In the genomic region with DNA sequence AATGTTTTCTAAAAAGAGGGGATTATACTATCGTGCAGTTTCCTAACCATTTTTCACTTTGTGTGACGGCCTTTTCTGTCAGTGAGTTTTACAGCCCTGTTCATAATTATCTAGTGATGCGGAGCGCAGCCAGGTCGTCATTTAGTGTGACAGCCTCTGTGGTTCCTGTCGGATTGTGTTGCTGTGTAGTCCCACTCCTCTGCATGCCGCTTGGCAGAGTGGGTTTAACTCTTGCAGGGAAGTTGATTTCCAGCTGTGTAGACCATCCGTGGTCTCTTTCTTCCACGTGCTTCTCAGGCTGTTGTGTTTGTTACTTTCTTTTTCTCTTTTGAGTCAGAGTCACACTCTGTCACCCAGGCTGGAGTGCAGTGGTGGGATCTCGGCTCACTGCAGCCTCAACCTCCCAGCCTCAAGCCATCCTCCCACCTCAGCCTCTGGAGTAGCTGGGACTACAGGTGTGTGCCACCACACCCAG, we compare ENCODE assay signal across 8 cellular contexts. TPM values are rescaled to one million over a fixed set of nuclear protein-coding genes. Genes with fewer than 3 reads are reported as not detected.
DNase-seq lines count a peak whose midpoint lies in the region; ATAC-seq, FAIRE-seq and TF ChIP-seq lines count a peak whose summit lies in the region.

No MANE protein-coding gene starts in this region.

- H3K9ac ChIP-seq in astrocyte (ENCODE audit: low read length): no peak overlapping the region

- ATAC-seq in HG02981 (IDR thresholded peaks at IDR 0.05; ENCODE audit: unreplicated experiment): peak; percentile 52
- peak; percentile 89 for ATAC-seq in stimulated activated effector memory CD8-positive, alpha-beta T cell treated with anti-CD3 and anti-CD28 coated beads, Interleukin-12 subunit alpha, Interleukin-12 subunit beta, amount 100 ng/mL, for 72 hours

- no peaks in the 10 kb centered on the region for H3K4me1 ChIP-seq in astrocyte (ENCODE audit: insufficient read depth, low read length)

- H3K4me2 ChIP-seq in astrocyte (ENCODE audit: low read length): peak overlapping the region; percentile 75

- no peaks in the 10 kb centered on the region for H3K9me3 ChIP-seq in astrocyte (ENCODE audit: insufficient read depth, low read depth, low read length)

- no peak overlapping the region for H3K27ac Mint-ChIP-seq in astrocyte (ENCODE audit: unreplicated experiment)
- H3K27ac Mint-ChIP-seq in stimulated activated effector memory CD8-positive, alpha-beta T cell treated with anti-CD3 and anti-CD28 coated beads, Interleukin-12 subunit alpha, Interleukin-12 subunit beta, amount 100 ng/mL, for 72 hours: peak overlapping the region; percentile 90

- H3K79me2 ChIP-seq in astrocyte (ENCODE audit: insufficient read depth, low read length): peaks cover 1% of the 10 kb centered on the region

- no peaks in the 10 kb centered on the region for H3K27me3 ChIP-seq in astrocyte (ENCODE audit: insufficient read depth, low read length)

- H3K4me1 Mint-ChIP-seq in astrocyte (ENCODE audit: low read depth, unreplicated experiment): peaks cover 7% of the 10 kb centered on the region
- H3K4me1 Mint-ChIP-seq in stimulated activated effector memory CD8-positive, alpha-beta T cell treated with anti-CD3 and anti-CD28 coated beads, Interleukin-12 subunit alpha, Interleukin-12 subunit beta, amount 100 ng/mL, for 72 hours: peaks cover 53% of the 10 kb centered on the region

- no peak overlapping the region for H3K27ac ChIP-seq in astrocyte (ENCODE audit: low read depth, low read length)

- peaks cover 10% of the 10 kb centered on the region for H3K36me3 Mint-ChIP-seq in astrocyte (ENCODE audit: low read depth, unreplicated experiment)
- peaks cover 48% of the 10 kb centered on the region for H3K36me3 Mint-ChIP-seq in stimulated activated effector memory CD8-positive, alpha-beta T cell treated with anti-CD3 and anti-CD28 coated beads, Interleukin-12 subunit alpha, Interleukin-12 subunit beta, amount 100 ng/mL, for 72 hours

- H3K9me3 Mint-ChIP-seq in astrocyte (ENCODE audit: unreplicated experiment): no peaks in the 10 kb centered on the region
- no peaks in the 10 kb centered on the region for H3K9me3 Mint-ChIP-seq in stimulated activated effector memory CD8-positive, alpha-beta T cell treated with anti-CD3 and anti-CD28 coated beads, Interleukin-12 subunit alpha, Interleukin-12 subunit beta, amount 100 ng/mL, for 72 hours

- no peak overlapping the region for H3K4me3 Mint-ChIP-seq in astrocyte (ENCODE audit: unreplicated experiment)
- peak overlapping the region; percentile 67 for H3K4me3 Mint-ChIP-seq in stimulated activated effector memory CD8-positive, alpha-beta T cell treated with anti-CD3 and anti-CD28 coated beads, Interleukin-12 subunit alpha, Interleukin-12 subunit beta, amount 100 ng/mL, for 72 hours

- FAIRE-seq in astrocyte (lab: Jason Lieb, UNC): no peak

- H2AFZ ChIP-seq in astrocyte (ENCODE audit: low read depth, low read length): no peak overlapping the region

- DNase-seq in activated effector memory CD4-positive, alpha-beta T cell treated with anti-CD3 and anti-CD28 coated beads, Interleukin-2, amount 50 U/mL, for 16 hours: peak; percentile 66
- DNase-seq in activated effector memory CD4-positive, alpha-beta T cell treated with Interleukin-2 at 50 U/mL for 16 hours: no peak
- no peak for DNase-seq in astrocyte (ENCODE audit: low read depth)
- DNase-seq in stimulated activated effector memory CD8-positive, alpha-beta T cell treated with anti-CD3 and anti-CD28 coated beads, Interleukin-12 subunit alpha, Interleukin-12 subunit beta, amount 100 ng/mL, for 72 hours (ENCODE audit: low spot score in 2 of 2): peak in 1 of 2 donors; percentile 60
- DNase-seq in Ammon's horn (ENCODE audit: low spot score): no peak
- DNase-seq in HT-29 (ENCODE audit: low spot score): no peak
- DNase-seq in NCI-H1694 (lab: John Stamatoyannopoulos, UW): no peak

- H3K4me3 ChIP-seq in astrocyte (ENCODE audit: insufficient read depth, low read depth, low read length): peak overlapping the region; percentile 11

- TF ChIP-seq CTCF in astrocyte (IDR thresholded peaks at IDR 0.05; ENCODE audit: insufficient read depth, low read depth, low read length): no peak

- H3K27me3 Mint-ChIP-seq in astrocyte (ENCODE audit: low read depth, unreplicated experiment): no peaks in the 10 kb centered on the region

- peaks cover 40% of the 10 kb centered on the region for H4K20me1 ChIP-seq in astrocyte (ENCODE audit: insufficient read depth, low read length)

- peaks cover 18% of the 10 kb centered on the region for H3K36me3 ChIP-seq in astrocyte (ENCODE audit: insufficient read depth, low read length)

RNA-seq across cellular contexts. Expression of a gene that starts 8.6 kb away (rescaled TPM):
- 795 and 872 TPM in 2 replicates for total RNA-seq in astrocyte
- 1,255 and 1,381 TPM in 2 replicates for total RNA-seq in HT-29 (2014; rRNA removed; shearing (Covaris generic))

RNA-seq across cellular contexts. Expression of a gene that starts 41.4 kb away (rescaled TPM):
- total RNA-seq in astrocyte: 30.5 and 33.0 TPM in 2 replicates
- total RNA-seq in HT-29 (2014; rRNA removed; shearing (Covaris generic)): 5.5 and 5.8 TPM in 2 replicates
